Comparison of ENCODE assay signal across 23 cellular contexts in genomic region chr4:80931645-80932215, GRCh38.
DNase-seq lines count a peak whose midpoint lies in the region; ATAC-seq and TF ChIP-seq lines count a peak whose summit lies in the region.
"Had no signal": no experiment of that assay in that cellular context is flagged by ENCODE, and none has a peak within 500 bp of the region (broad histone marks: within the 10 kb centered on the region; RNA-seq: fewer than 3 reads in every experiment).

No MANE protein-coding gene starts in this region.

- H3K4me2 ChIP-seq in GM23248 (ENCODE audit: unreplicated experiment) = no peak overlapping the region
- H3K4me2 ChIP-seq in osteoblast (ENCODE audit: insufficient read depth, low read length) = no peak overlapping the region
- H3K4me2 ChIP-seq: BLaER1 had no signal

- WGBS in GM23248 (ENCODE audit: low coverage in 1 of 2, low lambda C conversion rate in 2 of 2, missing lambda C conversion rate in 2 of 2), 2 experiments = 64 to 67% methylated on average over 4 of the region's 4 CpGs

- DNase-seq in GM23248 (peak; percentile 4), astrocyte of the cerebellum (ENCODE audit: low read depth) (peak; percentile 79), fibroblast of mammary gland (ENCODE audit: low read depth) (peak; percentile 14), osteoblast (ENCODE audit: insufficient read length, low spot score, missing footprints) (peak; percentile 56), mesenteric fat pad (ENCODE audit: low spot score) (no peak), RPMI8226 (no peak)
- no peak for DNase-seq in activated naive CD4-positive, alpha-beta T cell treated with anti-CD3 and anti-CD28 coated beads, Interleukin-2, amount 50 U/mL, for 72 hours (ENCODE audit: low spot score in 2 of 2)
- DNase-seq: Caco-2; CD4-positive, alpha-beta T cell; DMS 273 treated with DMSO at 0.1 percent for 48 hours; DMS79 treated with DMSO at 0.1 percent for 48 hours; NCI-H1092 treated with DMSO at 0.1 percent for 48 hours; NCI-H146; NCI-H2029; NCI-H2227 treated with DMSO at 0.1 percent for 48 hours; NCI-H510A treated with DMSO at 0.1 percent for 48 hours; NCI-H774; NK-92 treated with Interleukin-12 subunit alpha and Interleukin-12 subunit beta, amount 100 ng/mL, for 24 hours had no signal

- H3K36me3 ChIP-seq in GM23248 (ENCODE audit: low read depth) (no peaks in the 10 kb centered on the region), osteoblast (ENCODE audit: insufficient read depth, low read length) (no peaks in the 10 kb centered on the region)
- H3K36me3 ChIP-seq: BLaER1 had no signal

- no peak overlapping the region for H3K27ac Mint-ChIP-seq in activated naive CD4-positive, alpha-beta T cell treated with anti-CD3 and anti-CD28 coated beads, Interleukin-2, amount 50 U/mL, for 72 hours
- H3K27ac Mint-ChIP-seq: CD4-positive, alpha-beta T cell had no signal

- H3K4me3 ChIP-seq in GM23248 = no peak overlapping the region
- no peak overlapping the region for H3K4me3 ChIP-seq in astrocyte of the cerebellum (ENCODE audit: low read depth, low read length)
- H3K4me3 ChIP-seq in fibroblast of mammary gland (ENCODE audit: control insufficient read depth, low read depth, low read length) = no peak overlapping the region
- no peak overlapping the region for H3K4me3 ChIP-seq in osteoblast (ENCODE audit: insufficient read depth, low read length)
- H3K4me3 ChIP-seq: BLaER1, K562 had no signal

- H3K27ac ChIP-seq in GM23248 (no peak overlapping the region), osteoblast (ENCODE audit: low read depth, low read length) (no peak overlapping the region)
- H3K27ac ChIP-seq: BLaER1 had no signal

- no peaks in the 10 kb centered on the region for H3K36me3 Mint-ChIP-seq in activated naive CD4-positive, alpha-beta T cell treated with anti-CD3 and anti-CD28 coated beads, Interleukin-2, amount 50 U/mL, for 72 hours

- H2AFZ ChIP-seq in GM23248 (no peak overlapping the region), osteoblast (ENCODE audit: low read length) (no peak overlapping the region)

- 0 out of 2 replicates have a peak, but pooled peaks cover 6% of the 10 kb centered on the region for H3K4me1 ChIP-seq in GM23248 (ENCODE audit: insufficient read depth)
- H3K4me1 ChIP-seq in osteoblast (ENCODE audit: insufficient read depth, low read length) = no peaks in the 10 kb centered on the region
- H3K4me1 ChIP-seq: BLaER1, Caco-2 had no signal

- H4K20me1 ChIP-seq in GM23248 (ENCODE audit: insufficient read depth) (no peaks in the 10 kb centered on the region), osteoblast (ENCODE audit: insufficient read depth, low read length) (no peaks in the 10 kb centered on the region)
- H4K20me1 ChIP-seq: BLaER1 had no signal

- no peak overlapping the region for H3K9ac ChIP-seq in GM23248
- H3K9ac ChIP-seq: BLaER1 had no signal

- TF ChIP-seq CTCF in astrocyte of the cerebellum (IDR thresholded peaks at IDR 0.05; ENCODE audit: low read depth, low read length, missing control alignments) = no peak
- no peak for TF ChIP-seq CTCF in fibroblast of mammary gland (conservative IDR thresholded peaks at IDR 0.05; ENCODE audit: control insufficient read depth, insufficient read depth, low read depth, low read length)
- no peak for TF ChIP-seq CTCF in osteoblast (IDR thresholded peaks at IDR 0.05; ENCODE audit: extremely low read depth, low read depth, low read length)

- H3K9me3 Mint-ChIP-seq in activated naive CD4-positive, alpha-beta T cell treated with anti-CD3 and anti-CD28 coated beads, Interleukin-2, amount 50 U/mL, for 72 hours = no peaks in the 10 kb centered on the region
- H3K9me3 Mint-ChIP-seq: CD4-positive, alpha-beta T cell had no signal

- ATAC-seq in activated naive CD4-positive, alpha-beta T cell treated with anti-CD3 and anti-CD28 coated beads, Interleukin-2, amount 50 U/mL, for 72 hours = no peak
- no peak for ATAC-seq in GM21619 (IDR thresholded peaks at IDR 0.05; ENCODE audit: unreplicated experiment)
- ATAC-seq: HepG2, K562, Panc1 had no signal

- in situ Hi-C loops in GM23248 (cut with MboI) = no loop called here
- in situ Hi-C loops in astrocyte of the cerebellum (cut with HindIII; ENCODE audit: low sequenced_read_pairs) = no loop called here

- H3K27me3 ChIP-seq in GM23248 (replicated peaks; ENCODE audit: insufficient read depth) (no peaks in the 10 kb centered on the region), osteoblast (ENCODE audit: insufficient read depth, low read length) (no peaks in the 10 kb centered on the region)
- H3K27me3 ChIP-seq: BLaER1 had no signal

- H3K79me2 ChIP-seq in GM23248 (ENCODE audit: insufficient read depth) (no peaks in the 10 kb centered on the region), osteoblast (ENCODE audit: insufficient read depth, low read length) (no peaks in the 10 kb centered on the region)

- H3K9me2 ChIP-seq in GM23248 (ENCODE audit: insufficient read depth) = no peaks in the 10 kb centered on the region

- no peaks in the 10 kb centered on the region for H3F3A ChIP-seq in GM23248 (ENCODE audit: insufficient read depth)

- no peaks in the 10 kb centered on the region for H3K9me3 ChIP-seq in GM23248 (ENCODE audit: low read depth)
- no peaks in the 10 kb centered on the region for H3K9me3 ChIP-seq in osteoblast (ENCODE audit: low read depth, low read length)
- H3K9me3 ChIP-seq: BLaER1, Caco-2 had no signal

Comparison
In these comparisons a context has a peak if more than half of its experiments do, and no peak if none do; other contexts are left out.
1. DNase-seq: peak in GM23248 (single experiment), astrocyte of the cerebellum (single experiment), fibroblast of mammary gland (single experiment) and osteoblast (single experiment); none in activated naive CD4-positive, alpha-beta T cell treated with anti-CD3 and anti-CD28 coated beads, Interleukin-2, amount 50 U/mL, for 72 hours (0 of 2), mesenteric fat pad (single experiment) and RPMI8226 (single experiment).